ENCODE assay signal across 19 cellular contexts in genomic region chr9:126615791-126616447, GRCh38. TPM values are rescaled to one million over a fixed set of nuclear protein-coding genes. Genes with fewer than 3 reads are reported as not detected.
DNase-seq lines count a peak whose midpoint lies in the region; ATAC-seq, FAIRE-seq and TF ChIP-seq lines count a peak whose summit lies in the region.
"Had no signal": no experiment of that assay in that cellular context is flagged by ENCODE, and none has a peak within 500 bp of the region (broad histone marks: within the 10 kb centered on the region; RNA-seq: fewer than 3 reads in every experiment).

No MANE protein-coding gene starts in this region.

- H3K36me3 Mint-ChIP-seq in nephron (ENCODE audit: low read depth), result no peaks in the 10 kb centered on the region
- H3K36me3 Mint-ChIP-seq: activated naive CD8-positive, alpha-beta T cell had no signal

- ATAC-seq in HG02798 (IDR thresholded peaks at IDR 0.05; ENCODE audit: poor library complexity, unreplicated experiment), result no peak
- ATAC-seq in GM18909 (IDR thresholded peaks at IDR 0.05; ENCODE audit: poor library complexity, unreplicated experiment), result no peak
- ATAC-seq: foreskin keratinocyte had no signal

- intact Hi-C loops in kidney (cut with DNase I), result loop anchor here (10.0 kb wide), 1 partner anchor 169 kb away; no protein-coding TSS in a partner anchor

- FAIRE-seq in kidney (lab: Jason Lieb, UNC), result no peak
- FAIRE-seq: endometrium, urothelium cell line had no signal

- peaks cover 99 to 100% (median 100%) of the 10 kb centered on the region in 11 experiments for H3K27me3 ChIP-seq in BLaER1 treated with 17β-estradiol and CSF1 and Interleukin-3, amounts not matched to agents 10 nM and 100 nM
- H3K27me3 ChIP-seq in brain microvascular endothelial cell (replicated peaks), result peaks cover 83% of the 10 kb centered on the region

- peaks cover 93% of the 10 kb centered on the region for H3K27me3 Mint-ChIP-seq in nephron (ENCODE audit: low read depth)

- peak overlapping the region; percentile 75 to 83 (median 79) for H3K4me3 Mint-ChIP-seq in nephron
- H3K4me3 Mint-ChIP-seq: stimulated activated naive CD8-positive, alpha-beta T cell treated with anti-CD3 and anti-CD28 coated beads, Interleukin-15, Interleukin-2, amounts not matched to agents 100 ng/mL and 50 ng/mL, for 24 hours had no signal

- peak overlapping the region in 8 of 10 experiments; percentile 13 to 54 (median 37); a peak in 8 of 20 replicates for H3K4me3 ChIP-seq in BLaER1 treated with 17β-estradiol and CSF1 and Interleukin-3, amounts not matched to agents 10 nM and 100 nM
- H3K4me3 ChIP-seq in brain microvascular endothelial cell (ENCODE audit: low read depth, low read length) (no peak overlapping the region), kidney (ENCODE audit: low read length in 2 of 2) (no peak overlapping the region)
- H3K4me3 ChIP-seq: cardiac muscle cell had no signal

- in situ Hi-C loops in brain microvascular endothelial cell (cut with HindIII; ENCODE audit: low pct_ligation_motif_present, low sequenced_read_pairs), result no loop called here

- H3K4me1 ChIP-seq in BLaER1 treated with 17β-estradiol and CSF1 and Interleukin-3, amounts not matched to agents 10 nM and 100 nM, result peaks cover 14 to 37% (median 27%) of the 10 kb centered on the region in 10 experiments; a peak in 18 of 20 replicates
- peaks cover 4 to 18% of the 10 kb centered on the region in 2 donors for H3K4me1 ChIP-seq in kidney (ENCODE audit: control insufficient read depth in 1 of 2, insufficient read depth in 1 of 2, low read depth in 1 of 2, low read length in 2 of 2)

- no peaks in the 10 kb centered on the region for H3K9me3 Mint-ChIP-seq in nephron
- H3K9me3 Mint-ChIP-seq: stimulated activated naive CD8-positive, alpha-beta T cell treated with anti-CD3 and anti-CD28 coated beads, Interleukin-15, Interleukin-2, amounts not matched to agents 100 ng/mL and 50 ng/mL, for 24 hours had no signal

- H3K27ac ChIP-seq in BLaER1 treated with 17β-estradiol and CSF1 and Interleukin-3, amounts not matched to agents 10 nM and 100 nM, result no peak overlapping the region
- no peak overlapping the region for H3K27ac ChIP-seq in brain microvascular endothelial cell
- H3K27ac ChIP-seq in kidney (ENCODE audit: low read depth in 2 of 2, low read length in 2 of 2), result no peak overlapping the region
- H3K27ac ChIP-seq: cardiac muscle cell, foreskin keratinocyte, Peyer's patch had no signal

- no peak overlapping the region for H3K9ac ChIP-seq in BLaER1 treated with 17β-estradiol and CSF1 and Interleukin-3, amounts not matched to agents 10 nM and 100 nM
- H3K9ac ChIP-seq in kidney (ENCODE audit: low read length in 2 of 2), result no peak overlapping the region

- peaks cover 0 to 95% (median 89%) of the 10 kb centered on the region in 11 experiments; a peak in 18 of 22 replicates for H4K20me1 ChIP-seq in BLaER1 treated with 17β-estradiol and CSF1 and Interleukin-3, amounts not matched to agents 10 nM and 100 nM

- TF ChIP-seq CTCF in GM10266 (IDR thresholded peaks at IDR 0.05; ENCODE audit: control insufficient read depth, insufficient read depth, low read depth, missing control alignments) (no peak), brain microvascular endothelial cell (IDR thresholded peaks at IDR 0.05; ENCODE audit: low read depth, low read length, missing control alignments) (peak; percentile 3), nephron (IDR thresholded peaks at IDR 0.05; ENCODE audit: unreplicated experiment in 3 of 3) (peak in 1 of 3 experiments; percentile 12), kidney (IDR thresholded peaks at IDR 0.05; ENCODE audit: borderline replicate concordance, extremely low read depth, insufficient read depth) (no peak)

- H3K36me3 ChIP-seq in BLaER1 treated with 17β-estradiol and CSF1 and Interleukin-3, amounts not matched to agents 10 nM and 100 nM, result no peaks in the 10 kb centered on the region
- H3K36me3 ChIP-seq in brain microvascular endothelial cell (replicated peaks) (no peaks in the 10 kb centered on the region), kidney (ENCODE audit: control insufficient read depth in 1 of 2, insufficient read depth in 2 of 2, low read length in 2 of 2) (no peaks in the 10 kb centered on the region)
- H3K36me3 ChIP-seq: BE2C, cardiac muscle cell, Peyer's patch had no signal

- peaks cover 25% of the 10 kb centered on the region for H3K4me1 Mint-ChIP-seq in nephron

- H3K4me2 ChIP-seq in BLaER1 treated with 17β-estradiol and CSF1 and Interleukin-3, amounts not matched to agents 10 nM and 100 nM, result peak overlapping the region; percentile 46 to 81 (median 69); a peak in 18 of 22 replicates

- DNase-seq in GM10266 (ENCODE audit: extremely low spot score) (peak; percentile 35), brain microvascular endothelial cell (no peak), kidney (no peak)
- no peak for DNase-seq in activated naive CD4-positive, alpha-beta T cell treated with anti-CD3 and anti-CD28 coated beads, Interleukin-2, amount 50 U/mL, for 16 hours
- DNase-seq: activated CD8-positive, alpha-beta memory T cell treated with anti-CD3 and anti-CD28 coated beads, Interleukin-2, amount 50 U/mL, for 4 hours; BE2C; EL; foreskin keratinocyte; NCI-H1694 treated with DMSO at 0.1 percent for 48 hours had no signal

- peak overlapping the region in 2 of 3 experiments; percentile 33 to 69 for H3K27ac Mint-ChIP-seq in nephron
- H3K27ac Mint-ChIP-seq: activated naive CD8-positive, alpha-beta T cell; stimulated activated naive CD8-positive, alpha-beta T cell treated with anti-CD3 and anti-CD28 coated beads, Interleukin-15, Interleukin-2, amounts not matched to agents 100 ng/mL and 50 ng/mL, for 24 hours had no signal

- no peaks in the 10 kb centered on the region for H3K9me3 ChIP-seq in BLaER1 treated with 17β-estradiol and CSF1 and Interleukin-3, amounts not matched to agents 10 nM and 100 nM (replicated peaks in 1 of 11)
- H3K9me3 ChIP-seq in kidney (ENCODE audit: control insufficient read depth in 1 of 2, low read length in 2 of 2), result no peaks in the 10 kb centered on the region
- H3K9me3 ChIP-seq: BE2C, Peyer's patch had no signal

RNA-seq across cellular contexts. Expression of gene LMX1B, which starts 2.2 kb away (rescaled TPM):
- total RNA-seq in kidney, result 0.57 TPM
- 2.6 TPM for polyA plus RNA-seq in kidney (ENCODE audit: insufficient read depth, low read depth, low replicate concordance)
- total RNA-seq: cardiac muscle cell, Peyer's patch had no signal
- polyA plus RNA-seq: cardiac muscle cell had no signal

Comparison
In these comparisons a context has a peak if more than half of its experiments do, and no peak if none do; other contexts are left out.
1. H3K4me3 ChIP-seq: peak in BLaER1 treated with 17β-estradiol and CSF1 and Interleukin-3, amounts not matched to agents 10 nM and 100 nM (8 of 10); none in brain microvascular endothelial cell (single experiment) and kidney (0 of 2).